Comparison of ENCODE assay signal across 2 cellular contexts in genomic region chr6:111837641-111838500, GRCh38.
TF ChIP-seq lines count a peak whose summit lies in the region.

No MANE protein-coding gene starts in this region.

TF ChIP-seq in K562, 482 proteins besides CTCF, POLR2A, EP300 and RAD21 (continued from another document):
- no peak for TF ChIP-seq STAT6 (CRISPR knock-in tag; IDR thresholded peaks at IDR 0.05)
- no peak for TF ChIP-seq ZNF232 (CRISPR knock-in tag; IDR thresholded peaks at IDR 0.05)
- TF ChIP-seq RAD51 (IDR thresholded peaks at IDR 0.05; ENCODE audit: borderline replicate concordance, low read depth), result no peak

TF ChIP-seq in SK-N-SH treated with all-trans-retinoic acid at 6 μM for 48 hours, 23 proteins besides CTCF, POLR2A, EP300 and RAD21 (continued from another document):
- TF ChIP-seq CREB5 (CRISPR knock-in tag; IDR thresholded peaks at IDR 0.05; ENCODE audit: low read depth) (no peak), RARB (CRISPR knock-in tag; IDR thresholded peaks at IDR 0.05) (no peak), TSHZ2 (CRISPR knock-in tag; IDR thresholded peaks at IDR 0.05) (no peak), PPARA (CRISPR knock-in tag; IDR thresholded peaks at IDR 0.05; ENCODE audit: borderline replicate concordance) (no peak), TCF4 (CRISPR knock-in tag; IDR thresholded peaks at IDR 0.05; ENCODE audit: borderline replicate concordance) (no peak), ZC3H10 (CRISPR knock-in tag; IDR thresholded peaks at IDR 0.05) (no peak), ESRRG (CRISPR knock-in tag; IDR thresholded peaks at IDR 0.05) (no peak), ZNF565 (CRISPR knock-in tag; conservative IDR thresholded peaks at IDR 0.05; ENCODE audit: low read depth) (no peak), ZNF70 (CRISPR knock-in tag; IDR thresholded peaks at IDR 0.05) (no peak)
TF ChIP-seq in SK-N-SH treated with all-trans-retinoic acid at 6 μM for 48 hours: peak in this region for 0.
